In the genomic region with DNA sequence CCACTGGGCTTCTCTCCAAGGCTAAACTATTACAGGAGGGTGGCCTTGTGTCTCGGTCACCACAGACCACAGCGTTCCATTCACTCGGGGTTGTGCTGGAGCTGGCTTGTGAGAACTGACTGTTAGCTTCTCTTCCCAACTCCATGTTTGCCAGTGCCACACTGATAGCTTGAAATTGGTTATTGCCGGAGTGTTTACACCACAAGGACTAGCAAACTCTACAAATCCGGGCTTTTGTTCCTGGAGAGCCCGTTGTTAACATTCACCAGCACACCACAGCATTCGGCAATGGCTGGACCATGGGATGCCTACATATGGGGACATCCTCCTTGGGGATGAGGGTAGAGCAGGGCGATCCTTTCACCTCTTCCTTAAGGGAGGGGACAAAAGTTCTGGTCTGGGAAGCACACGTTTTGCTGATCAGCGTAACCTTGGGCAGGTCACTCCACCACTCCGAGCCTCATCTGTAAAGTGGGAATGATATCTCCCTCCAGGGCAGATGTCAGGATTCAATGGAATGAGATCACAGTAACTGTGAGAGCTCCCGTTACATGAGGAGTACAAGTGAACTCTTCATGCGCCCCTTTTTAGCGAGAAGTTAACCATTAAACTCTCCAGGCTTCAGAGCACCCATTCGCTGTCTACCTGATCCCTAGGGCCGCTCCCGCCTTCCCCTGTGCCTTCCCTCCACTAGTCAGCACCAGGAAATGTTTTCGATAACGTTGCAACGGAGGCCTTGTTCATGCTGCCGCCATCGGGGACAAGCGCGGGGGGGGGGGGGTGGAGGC, we compare ENCODE assay signal across 2 cellular contexts.
TF ChIP-seq lines count a peak whose summit lies in the region.

No MANE protein-coding gene starts in this region.

TF ChIP-seq in GM23338, 12 proteins besides CTCF, POLR2A, EP300 and RAD21:
- TF ChIP-seq EZH2 (IDR thresholded peaks at IDR 0.05; ENCODE audit: low read depth, unreplicated experiment) (no peak), NANOG (IDR thresholded peaks at IDR 0.05; ENCODE audit: borderline replicate concordance) (no peak), STAT1 (IDR thresholded peaks at IDR 0.05; ENCODE audit: unreplicated experiment) (no peak), POLR2AphosphoS5 (IDR thresholded peaks at IDR 0.05; ENCODE audit: low read depth) (no peak)
TF ChIP-seq in GM23338: peak in this region for 0.

TF ChIP-seq in HepG2, 621 proteins besides CTCF, POLR2A, EP300 and RAD21 (continues in another document):
- TF ChIP-seq HNRNPL (IDR thresholded peaks at IDR 0.05; ENCODE audit: low read depth, low read length) (0 out of 2 replicates have a peak, but pooled peaks have one; percentile 31), IRF2 (CRISPR knock-in tag; IDR thresholded peaks at IDR 0.05) (peak; percentile 63), RFXAP (CRISPR knock-in tag; IDR thresholded peaks at IDR 0.05; ENCODE audit: borderline replicate concordance) (peak; percentile 79), TCF12 (IDR thresholded peaks at IDR 0.05) (no peak), TCF12 (CRISPR knock-in tag; IDR thresholded peaks at IDR 0.05) (no peak), SALL1 (CRISPR knock-in tag; IDR thresholded peaks at IDR 0.05) (peak; percentile 74), ZNF552 (CRISPR knock-in tag; IDR thresholded peaks at IDR 0.05; ENCODE audit: borderline replicate concordance) (no peak), ARNTL (CRISPR knock-in tag; IDR thresholded peaks at IDR 0.05) (peak; percentile 36; the same call in 1 of the 2 replicates), ZNF124 (CRISPR knock-in tag; IDR thresholded peaks at IDR 0.05) (peak; percentile 28; the same call in 1 of the 2 replicates), POLR2G (IDR thresholded peaks at IDR 0.05; ENCODE audit: low read depth, low read length) (peak; percentile 65; the same call in 1 of the 2 replicates), TRIM24 (CRISPR knock-in tag; IDR thresholded peaks at IDR 0.05) (no peak), ZNF777 (CRISPR knock-in tag; IDR thresholded peaks at IDR 0.05) (peak; percentile 47; the same call in 1 of the 2 replicates), ZNF451 (CRISPR knock-in tag; IDR thresholded peaks at IDR 0.05) (0 out of 2 replicates have a peak, but pooled peaks have one; percentile 23), ZNF136 (CRISPR knock-in tag; IDR thresholded peaks at IDR 0.05; ENCODE audit: low read depth) (0 out of 2 replicates have a peak, but pooled peaks have one; percentile 5), ZNF501 (CRISPR knock-in tag; IDR thresholded peaks at IDR 0.05) (no peak), RBAK (CRISPR knock-in tag; IDR thresholded peaks at IDR 0.05) (no peak), GFI1 (CRISPR knock-in tag; IDR thresholded peaks at IDR 0.05; ENCODE audit: borderline replicate concordance) (no peak), HOXA5 (CRISPR knock-in tag; IDR thresholded peaks at IDR 0.05) (peak; percentile 11; the same call in 1 of the 2 replicates), ZNF782 (CRISPR knock-in tag; IDR thresholded peaks at IDR 0.05; ENCODE audit: borderline replicate concordance) (no peak), ZNF354B (CRISPR knock-in tag; IDR thresholded peaks at IDR 0.05) (no peak), SMARCE1 (IDR thresholded peaks at IDR 0.05; ENCODE audit: borderline replicate concordance) (no peak), ADNP (CRISPR knock-in tag; IDR thresholded peaks at IDR 0.05) (0 out of 2 replicates have a peak, but pooled peaks have one; percentile 60), MTA1 (CRISPR knock-in tag; IDR thresholded peaks at IDR 0.05; ENCODE audit: borderline replicate concordance) (0 out of 2 replicates have a peak, but pooled peaks have one; percentile 8), HNRNPUL1 (IDR thresholded peaks at IDR 0.05; ENCODE audit: low read depth, low read length) (0 out of 2 replicates have a peak, but pooled peaks have one; percentile 54), MEF2D (CRISPR knock-in tag; IDR thresholded peaks at IDR 0.05) (no peak), ZNF766 (CRISPR knock-in tag; IDR thresholded peaks at IDR 0.05; ENCODE audit: borderline replicate concordance) (peak; percentile 35), ESRRA (CRISPR knock-in tag; IDR thresholded peaks at IDR 0.05; ENCODE audit: low read depth) (peak; percentile 79; the same call in 1 of the 2 replicates)
- TF ChIP-seq, protein P1, sequence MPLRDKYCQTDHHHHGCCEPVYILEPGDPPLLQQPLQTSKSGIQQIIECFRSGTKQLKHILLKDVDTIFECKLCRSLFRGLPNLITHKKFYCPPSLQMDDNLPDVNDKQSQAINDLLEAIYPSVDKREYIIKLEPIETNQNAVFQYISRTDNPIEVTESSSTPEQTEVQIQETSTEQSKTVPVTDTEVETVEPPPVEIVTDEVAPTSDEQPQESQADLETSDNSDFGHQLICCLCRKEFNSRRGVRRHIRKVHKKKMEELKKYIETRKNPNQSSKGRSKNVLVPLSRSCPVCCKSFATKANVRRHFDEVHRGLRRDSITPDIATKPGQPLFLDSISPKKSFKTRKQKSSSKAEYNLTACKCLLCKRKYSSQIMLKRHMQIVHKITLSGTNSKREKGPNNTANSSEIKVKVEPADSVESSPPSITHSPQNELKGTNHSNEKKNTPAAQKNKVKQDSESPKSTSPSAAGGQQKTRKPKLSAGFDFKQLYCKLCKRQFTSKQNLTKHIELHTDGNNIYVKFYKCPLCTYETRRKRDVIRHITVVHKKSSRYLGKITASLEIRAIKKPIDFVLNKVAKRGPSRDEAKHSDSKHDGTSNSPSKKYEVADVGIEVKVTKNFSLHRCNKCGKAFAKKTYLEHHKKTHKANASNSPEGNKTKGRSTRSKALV (CRISPR knock-in tag; IDR thresholded peaks at IDR 0.05) = 0 out of 2 replicates have a peak, but pooled peaks have one; percentile 50
- TF ChIP-seq, protein P2, sequence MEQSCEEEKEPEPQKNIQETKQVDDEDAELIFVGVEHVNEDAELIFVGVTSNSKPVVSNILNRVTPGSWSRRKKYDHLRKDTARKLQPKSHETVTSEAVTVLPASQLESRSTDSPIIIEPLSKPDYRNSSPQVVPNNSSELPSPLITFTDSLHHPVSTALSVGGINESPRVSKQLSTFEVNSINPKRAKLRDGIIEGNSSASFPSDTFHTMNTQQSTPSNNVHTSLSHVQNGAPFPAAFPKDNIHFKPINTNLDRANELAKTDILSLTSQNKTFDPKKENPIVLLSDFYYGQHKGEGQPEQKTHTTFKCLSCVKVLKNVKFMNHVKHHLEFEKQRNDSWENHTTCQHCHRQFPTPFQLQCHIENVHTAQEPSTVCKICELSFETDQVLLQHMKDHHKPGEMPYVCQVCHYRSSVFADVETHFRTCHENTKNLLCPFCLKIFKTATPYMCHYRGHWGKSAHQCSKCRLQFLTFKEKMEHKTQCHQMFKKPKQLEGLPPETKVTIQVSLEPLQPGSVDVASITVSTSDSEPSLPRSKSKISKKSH (CRISPR knock-in tag; IDR thresholded peaks at IDR 0.05; ENCODE audit: borderline replicate concordance) = 0 out of 2 replicates have a peak, but pooled peaks have one; percentile 23
- TF ChIP-seq, protein P3, sequence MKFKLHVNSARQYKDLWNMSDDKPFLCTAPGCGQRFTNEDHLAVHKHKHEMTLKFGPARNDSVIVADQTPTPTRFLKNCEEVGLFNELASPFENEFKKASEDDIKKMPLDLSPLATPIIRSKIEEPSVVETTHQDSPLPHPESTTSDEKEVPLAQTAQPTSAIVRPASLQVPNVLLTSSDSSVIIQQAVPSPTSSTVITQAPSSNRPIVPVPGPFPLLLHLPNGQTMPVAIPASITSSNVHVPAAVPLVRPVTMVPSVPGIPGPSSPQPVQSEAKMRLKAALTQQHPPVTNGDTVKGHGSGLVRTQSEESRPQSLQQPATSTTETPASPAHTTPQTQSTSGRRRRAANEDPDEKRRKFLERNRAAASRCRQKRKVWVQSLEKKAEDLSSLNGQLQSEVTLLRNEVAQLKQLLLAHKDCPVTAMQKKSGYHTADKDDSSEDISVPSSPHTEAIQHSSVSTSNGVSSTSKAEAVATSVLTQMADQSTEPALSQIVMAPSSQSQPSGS (CRISPR knock-in tag; IDR thresholded peaks at IDR 0.05) = no peak
- TF ChIP-seq, protein P4, sequence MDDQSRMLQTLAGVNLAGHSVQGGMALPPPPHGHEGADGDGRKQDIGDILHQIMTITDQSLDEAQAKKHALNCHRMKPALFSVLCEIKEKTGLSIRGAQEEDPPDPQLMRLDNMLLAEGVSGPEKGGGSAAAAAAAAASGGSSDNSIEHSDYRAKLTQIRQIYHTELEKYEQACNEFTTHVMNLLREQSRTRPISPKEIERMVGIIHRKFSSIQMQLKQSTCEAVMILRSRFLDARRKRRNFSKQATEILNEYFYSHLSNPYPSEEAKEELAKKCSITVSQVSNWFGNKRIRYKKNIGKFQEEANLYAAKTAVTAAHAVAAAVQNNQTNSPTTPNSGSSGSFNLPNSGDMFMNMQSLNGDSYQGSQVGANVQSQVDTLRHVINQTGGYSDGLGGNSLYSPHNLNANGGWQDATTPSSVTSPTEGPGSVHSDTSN (CRISPR knock-in tag; IDR thresholded peaks at IDR 0.05; ENCODE audit: borderline replicate concordance) = no peak
- TF ChIP-seq, protein P5, sequence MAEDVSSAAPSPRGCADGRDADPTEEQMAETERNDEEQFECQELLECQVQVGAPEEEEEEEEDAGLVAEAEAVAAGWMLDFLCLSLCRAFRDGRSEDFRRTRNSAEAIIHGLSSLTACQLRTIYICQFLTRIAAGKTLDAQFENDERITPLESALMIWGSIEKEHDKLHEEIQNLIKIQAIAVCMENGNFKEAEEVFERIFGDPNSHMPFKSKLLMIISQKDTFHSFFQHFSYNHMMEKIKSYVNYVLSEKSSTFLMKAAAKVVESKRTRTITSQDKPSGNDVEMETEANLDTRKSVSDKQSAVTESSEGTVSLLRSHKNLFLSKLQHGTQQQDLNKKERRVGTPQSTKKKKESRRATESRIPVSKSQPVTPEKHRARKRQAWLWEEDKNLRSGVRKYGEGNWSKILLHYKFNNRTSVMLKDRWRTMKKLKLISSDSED (CRISPR knock-in tag; IDR thresholded peaks at IDR 0.05) = no peak
- TF ChIP-seq, protein P6, sequence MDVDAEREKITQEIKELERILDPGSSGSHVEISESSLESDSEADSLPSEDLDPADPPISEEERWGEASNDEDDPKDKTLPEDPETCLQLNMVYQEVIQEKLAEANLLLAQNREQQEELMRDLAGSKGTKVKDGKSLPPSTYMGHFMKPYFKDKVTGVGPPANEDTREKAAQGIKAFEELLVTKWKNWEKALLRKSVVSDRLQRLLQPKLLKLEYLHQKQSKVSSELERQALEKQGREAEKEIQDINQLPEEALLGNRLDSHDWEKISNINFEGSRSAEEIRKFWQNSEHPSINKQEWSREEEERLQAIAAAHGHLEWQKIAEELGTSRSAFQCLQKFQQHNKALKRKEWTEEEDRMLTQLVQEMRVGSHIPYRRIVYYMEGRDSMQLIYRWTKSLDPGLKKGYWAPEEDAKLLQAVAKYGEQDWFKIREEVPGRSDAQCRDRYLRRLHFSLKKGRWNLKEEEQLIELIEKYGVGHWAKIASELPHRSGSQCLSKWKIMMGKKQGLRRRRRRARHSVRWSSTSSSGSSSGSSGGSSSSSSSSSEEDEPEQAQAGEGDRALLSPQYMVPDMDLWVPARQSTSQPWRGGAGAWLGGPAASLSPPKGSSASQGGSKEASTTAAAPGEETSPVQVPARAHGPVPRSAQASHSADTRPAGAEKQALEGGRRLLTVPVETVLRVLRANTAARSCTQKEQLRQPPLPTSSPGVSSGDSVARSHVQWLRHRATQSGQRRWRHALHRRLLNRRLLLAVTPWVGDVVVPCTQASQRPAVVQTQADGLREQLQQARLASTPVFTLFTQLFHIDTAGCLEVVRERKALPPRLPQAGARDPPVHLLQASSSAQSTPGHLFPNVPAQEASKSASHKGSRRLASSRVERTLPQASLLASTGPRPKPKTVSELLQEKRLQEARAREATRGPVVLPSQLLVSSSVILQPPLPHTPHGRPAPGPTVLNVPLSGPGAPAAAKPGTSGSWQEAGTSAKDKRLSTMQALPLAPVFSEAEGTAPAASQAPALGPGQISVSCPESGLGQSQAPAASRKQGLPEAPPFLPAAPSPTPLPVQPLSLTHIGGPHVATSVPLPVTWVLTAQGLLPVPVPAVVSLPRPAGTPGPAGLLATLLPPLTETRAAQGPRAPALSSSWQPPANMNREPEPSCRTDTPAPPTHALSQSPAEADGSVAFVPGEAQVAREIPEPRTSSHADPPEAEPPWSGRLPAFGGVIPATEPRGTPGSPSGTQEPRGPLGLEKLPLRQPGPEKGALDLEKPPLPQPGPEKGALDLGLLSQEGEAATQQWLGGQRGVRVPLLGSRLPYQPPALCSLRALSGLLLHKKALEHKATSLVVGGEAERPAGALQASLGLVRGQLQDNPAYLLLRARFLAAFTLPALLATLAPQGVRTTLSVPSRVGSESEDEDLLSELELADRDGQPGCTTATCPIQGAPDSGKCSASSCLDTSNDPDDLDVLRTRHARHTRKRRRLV (CRISPR knock-in tag; IDR thresholded peaks at IDR 0.05) = no peak
- TF ChIP-seq, protein P7, sequence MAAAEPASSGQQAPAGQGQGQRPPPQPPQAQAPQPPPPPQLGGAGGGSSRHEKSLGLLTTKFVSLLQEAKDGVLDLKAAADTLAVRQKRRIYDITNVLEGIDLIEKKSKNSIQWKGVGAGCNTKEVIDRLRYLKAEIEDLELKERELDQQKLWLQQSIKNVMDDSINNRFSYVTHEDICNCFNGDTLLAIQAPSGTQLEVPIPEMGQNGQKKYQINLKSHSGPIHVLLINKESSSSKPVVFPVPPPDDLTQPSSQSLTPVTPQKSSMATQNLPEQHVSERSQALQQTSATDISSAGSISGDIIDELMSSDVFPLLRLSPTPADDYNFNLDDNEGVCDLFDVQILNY (CRISPR knock-in tag; conservative IDR thresholded peaks at IDR 0.05) = 0 out of 2 replicates have a peak, but pooled peaks have one; percentile 26
- TF ChIP-seq, protein P8, sequence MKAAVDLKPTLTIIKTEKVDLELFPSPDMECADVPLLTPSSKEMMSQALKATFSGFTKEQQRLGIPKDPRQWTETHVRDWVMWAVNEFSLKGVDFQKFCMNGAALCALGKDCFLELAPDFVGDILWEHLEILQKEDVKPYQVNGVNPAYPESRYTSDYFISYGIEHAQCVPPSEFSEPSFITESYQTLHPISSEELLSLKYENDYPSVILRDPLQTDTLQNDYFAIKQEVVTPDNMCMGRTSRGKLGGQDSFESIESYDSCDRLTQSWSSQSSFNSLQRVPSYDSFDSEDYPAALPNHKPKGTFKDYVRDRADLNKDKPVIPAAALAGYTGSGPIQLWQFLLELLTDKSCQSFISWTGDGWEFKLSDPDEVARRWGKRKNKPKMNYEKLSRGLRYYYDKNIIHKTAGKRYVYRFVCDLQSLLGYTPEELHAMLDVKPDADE (CRISPR knock-in tag; IDR thresholded peaks at IDR 0.05) = no peak
- TF ChIP-seq, protein P9, sequence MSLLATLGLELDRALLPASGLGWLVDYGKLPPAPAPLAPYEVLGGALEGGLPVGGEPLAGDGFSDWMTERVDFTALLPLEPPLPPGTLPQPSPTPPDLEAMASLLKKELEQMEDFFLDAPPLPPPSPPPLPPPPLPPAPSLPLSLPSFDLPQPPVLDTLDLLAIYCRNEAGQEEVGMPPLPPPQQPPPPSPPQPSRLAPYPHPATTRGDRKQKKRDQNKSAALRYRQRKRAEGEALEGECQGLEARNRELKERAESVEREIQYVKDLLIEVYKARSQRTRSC (CRISPR knock-in tag; IDR thresholded peaks at IDR 0.05; ENCODE audit: low read depth) = no peak
- TF ChIP-seq, protein P10, sequence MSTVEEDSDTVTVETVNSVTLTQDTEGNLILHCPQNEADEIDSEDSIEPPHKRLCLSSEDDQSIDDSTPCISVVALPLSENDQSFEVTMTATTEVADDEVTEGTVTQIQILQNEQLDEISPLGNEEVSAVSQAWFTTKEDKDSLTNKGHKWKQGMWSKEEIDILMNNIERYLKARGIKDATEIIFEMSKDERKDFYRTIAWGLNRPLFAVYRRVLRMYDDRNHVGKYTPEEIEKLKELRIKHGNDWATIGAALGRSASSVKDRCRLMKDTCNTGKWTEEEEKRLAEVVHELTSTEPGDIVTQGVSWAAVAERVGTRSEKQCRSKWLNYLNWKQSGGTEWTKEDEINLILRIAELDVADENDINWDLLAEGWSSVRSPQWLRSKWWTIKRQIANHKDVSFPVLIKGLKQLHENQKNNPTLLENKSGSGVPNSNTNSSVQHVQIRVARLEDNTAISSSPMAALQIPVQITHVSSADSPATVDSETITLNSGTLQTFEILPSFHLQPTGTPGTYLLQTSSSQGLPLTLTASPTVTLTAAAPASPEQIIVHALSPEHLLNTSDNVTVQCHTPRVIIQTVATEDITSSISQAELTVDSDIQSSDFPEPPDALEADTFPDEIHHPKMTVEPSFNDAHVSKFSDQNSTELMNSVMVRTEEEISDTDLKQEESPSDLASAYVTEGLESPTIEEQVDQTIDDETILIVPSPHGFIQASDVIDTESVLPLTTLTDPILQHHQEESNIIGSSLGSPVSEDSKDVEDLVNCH (CRISPR knock-in tag; IDR thresholded peaks at IDR 0.05) = no peak
